29 cellular contexts compared by ENCODE assay signal in genomic region chr2:118604346-118604745, GRCh38.
"Had no signal": no experiment of that assay in that cellular context is flagged by ENCODE, and none has a peak within 500 bp of the region (broad histone marks: within the 10 kb centered on the region; RNA-seq: fewer than 3 reads in every experiment).

No MANE protein-coding gene starts in this region.

- ATAC-seq: activated CD4-positive, CD25-positive, alpha-beta regulatory T cell treated with anti-CD3 and anti-CD28 coated beads, Interleukin-2, amount 50 U/mL, for 24 hours; activated CD8-positive, alpha-beta T cell treated with anti-CD3 and anti-CD28 coated beads for 36 hours; activated T-cell treated with anti-CD3 and anti-CD28 coated beads, Interleukin-2, amount 50 U/mL, for 72 hours; K562; SK-N-SH treated with all-trans-retinoic acid at 6 μM for 48 hours had no signal

- H3K4me3 Mint-ChIP-seq: activated CD8-positive, alpha-beta T cell treated with anti-CD3 and anti-CD28 coated beads for 36 hours; activated naive CD4-positive, alpha-beta T cell treated with anti-CD3 and anti-CD28 coated beads, Interleukin-2, amount 10 ng/mL, durations not matched to agents 7 days and 5 days; activated naive CD8-positive, alpha-beta T cell treated with anti-CD3 and anti-CD28 coated beads for 36 hours; activated T-cell treated with anti-CD3 and anti-CD28 coated beads, Interleukin-2, amount 50 U/mL, for 72 hours; T-helper 2 cell treated with Interferon-gamma antibody and Interleukin-4, amounts not matched to agents 5 μg/mL and 100 μg/mL, for 36 hours had no signal

- H3K36me3 ChIP-seq: breast epithelium, Peyer's patch, SJSA1 had no signal

- H3K4me1 ChIP-seq: breast epithelium, Peyer's patch, SJSA1 had no signal

- DNase-seq: activated CD4-positive, alpha-beta T cell treated with anti-CD3 and anti-CD28 coated beads for 4 hours; activated CD8-positive, alpha-beta memory T cell treated with anti-CD3 and anti-CD28 coated beads, Interleukin-2, amount 50 U/mL, for 4 hours; activated CD8-positive, alpha-beta T cell treated with anti-CD3 and anti-CD28 coated beads for 36 hours; activated gamma-delta T cell treated with Interleukin-2 at 50 U/mL for 16 hours; activated naive CD4-positive, alpha-beta T cell treated with anti-CD3 and anti-CD28 coated beads, Interleukin-2, amount 10 ng/mL, durations not matched to agents 7 days and 5 days; activated naive CD8-positive, alpha-beta T cell treated with anti-CD3 and anti-CD28 coated beads for 36 hours; activated T-cell treated with anti-CD3 and anti-CD28 coated beads, Interleukin-2, amount 50 U/mL, for 72 hours; anterior cingulate cortex; Karpas-422; MM.1S; NCI-H1105; NCI-H1436; NCI-H1694 treated with DMSO at 0.1 percent for 48 hours; NCI-H2029 treated with DMSO at 0.1 percent for 48 hours; NCI-H345; NCI-H510A treated with DMSO at 0.1 percent for 48 hours; NCI-H69; NK-92 treated with Interleukin-12 subunit alpha and Interleukin-12 subunit beta, amount 100 ng/mL, for 24 hours; Peyer's patch; Right ventricle myocardium superior; SW 1271 had no signal

- H3K4me3 ChIP-seq: breast epithelium, K562, Peyer's patch, SJSA1 had no signal

- H3K27me3 Mint-ChIP-seq: activated naive CD4-positive, alpha-beta T cell treated with anti-CD3 and anti-CD28 coated beads, Interleukin-2, amount 10 ng/mL, durations not matched to agents 7 days and 5 days had no signal

- H3K4me1 Mint-ChIP-seq: activated naive CD4-positive, alpha-beta T cell treated with anti-CD3 and anti-CD28 coated beads, Interleukin-2, amount 10 ng/mL, durations not matched to agents 7 days and 5 days; activated naive CD8-positive, alpha-beta T cell treated with anti-CD3 and anti-CD28 coated beads for 36 hours had no signal

- H3K27ac ChIP-seq: breast epithelium, Peyer's patch, RWPE1, SJSA1 had no signal

- H3K36me3 Mint-ChIP-seq: activated naive CD4-positive, alpha-beta T cell treated with anti-CD3 and anti-CD28 coated beads, Interleukin-2, amount 10 ng/mL, durations not matched to agents 7 days and 5 days; activated naive CD8-positive, alpha-beta T cell treated with anti-CD3 and anti-CD28 coated beads for 36 hours had no signal

- H3K9me3 Mint-ChIP-seq: activated naive CD4-positive, alpha-beta T cell treated with anti-CD3 and anti-CD28 coated beads, Interleukin-2, amount 10 ng/mL, durations not matched to agents 7 days and 5 days; activated T-helper 2 cell treated with anti-CD3 and anti-CD28 coated beads, Interferon-gamma antibody, Interleukin-2, Interleukin-4, amounts not matched to agents 10 μg/mL and 5 μg/mL and 100 μg/mL, durations not matched to agents 14 hours and 24 hours and 36 hours; T-helper 2 cell treated with Interferon-gamma antibody and Interleukin-4, amounts not matched to agents 5 μg/mL and 100 μg/mL, for 36 hours had no signal

- H3K27ac Mint-ChIP-seq: activated CD8-positive, alpha-beta T cell treated with anti-CD3 and anti-CD28 coated beads for 36 hours; activated naive CD4-positive, alpha-beta T cell treated with anti-CD3 and anti-CD28 coated beads, Interleukin-2, amount 10 ng/mL, durations not matched to agents 7 days and 5 days; activated naive CD8-positive, alpha-beta T cell treated with anti-CD3 and anti-CD28 coated beads for 36 hours; activated T-cell treated with anti-CD3 and anti-CD28 coated beads, Interleukin-2, amount 50 U/mL, for 72 hours; activated T-helper 2 cell treated with anti-CD3 and anti-CD28 coated beads, Interferon-gamma antibody, Interleukin-2, Interleukin-4, amounts not matched to agents 10 μg/mL and 5 μg/mL and 100 μg/mL, durations not matched to agents 14 hours and 24 hours and 36 hours; T-helper 2 cell treated with Interferon-gamma antibody and Interleukin-4, amounts not matched to agents 5 μg/mL and 100 μg/mL, for 36 hours had no signal

- H3K9me3 ChIP-seq: Peyer's patch, SJSA1 had no signal

- FAIRE-seq: K562 had no signal

- H3K27me3 ChIP-seq: breast epithelium, Peyer's patch, SJSA1 had no signal
